8 cellular contexts compared by ENCODE assay signal in genomic region chrX:119990995-119991787, GRCh38. TPM values are rescaled to one million over a fixed set of nuclear protein-coding genes. Genes with fewer than 3 reads are reported as not detected.
DNase-seq lines count a peak whose midpoint lies in the region; ATAC-seq and TF ChIP-seq lines count a peak whose summit lies in the region.

No MANE protein-coding gene starts in this region.

- H2AFZ ChIP-seq in neural progenitor cell (replicated peaks), result peak overlapping the region; percentile 20

- no peaks in the 10 kb centered on the region for H3K36me3 Mint-ChIP-seq in neural progenitor cell

- H3K27me3 ChIP-seq in neural progenitor cell (peaks cover 100% of the 10 kb centered on the region), brain microvascular endothelial cell (replicated peaks) (peaks cover 6% of the 10 kb centered on the region)

- peak overlapping the region; percentile 82 for H3K4me2 ChIP-seq in neural progenitor cell

- H3K4me3 ChIP-seq in coronary artery (peak overlapping the region; percentile 57), neural progenitor cell (peak overlapping the region; percentile 44), brain microvascular endothelial cell (ENCODE audit: low read depth, low read length) (no peak overlapping the region)

- peaks cover 8% of the 10 kb centered on the region for H4K20me1 ChIP-seq in neural progenitor cell (ENCODE audit: low read depth)

- no peaks in the 10 kb centered on the region for H3K9me3 ChIP-seq in neural progenitor cell (ENCODE audit: low read depth)

- no peaks in the 10 kb centered on the region for H3K4me1 Mint-ChIP-seq in neural progenitor cell

- DNase-seq in GM03348 (ENCODE audit: low spot score) (peak; percentile 9), coronary artery (ENCODE audit: low spot score) (no peak), neural progenitor cell (ENCODE audit: low spot score) (peak; percentile 45), brain microvascular endothelial cell (no peak)
- no peak for DNase-seq in stimulated activated CD4-positive, alpha-beta T cell treated with anti-CD3 and anti-CD28 coated beads, Interleukin-2, amount 100 ng/mL, for 48 hours

- peaks cover 23% of the 10 kb centered on the region for H3K9me3 Mint-ChIP-seq in neural progenitor cell

- no peak for TF ChIP-seq CTCF in coronary artery (IDR thresholded peaks at IDR 0.05)
- no peak for TF ChIP-seq CTCF in neural progenitor cell (IDR thresholded peaks at IDR 0.05)
- no peak for TF ChIP-seq CTCF in brain microvascular endothelial cell (IDR thresholded peaks at IDR 0.05; ENCODE audit: low read depth, low read length, missing control alignments)

- H3K27ac ChIP-seq in coronary artery (no peak overlapping the region), neural progenitor cell (no peak overlapping the region), brain microvascular endothelial cell (no peak overlapping the region)

- in situ Hi-C loops in brain microvascular endothelial cell (cut with HindIII; ENCODE audit: low pct_ligation_motif_present, low sequenced_read_pairs), result no loop called here

- H3K36me3 ChIP-seq in neural progenitor cell (no peaks in the 10 kb centered on the region), brain microvascular endothelial cell (replicated peaks) (no peaks in the 10 kb centered on the region)

- H3K9ac ChIP-seq in neural progenitor cell, result no peak overlapping the region

- H3K4me1 ChIP-seq in neural progenitor cell, result no peaks in the 10 kb centered on the region

- no peaks in the 10 kb centered on the region for H3K79me2 ChIP-seq in neural progenitor cell (ENCODE audit: low read depth)

- peaks cover 70% of the 10 kb centered on the region for H3K27me3 Mint-ChIP-seq in neural progenitor cell (ENCODE audit: insufficient read depth, low read depth)

- ATAC-seq in HG02885 (IDR thresholded peaks at IDR 0.05; ENCODE audit: poor library complexity, unreplicated experiment) (peak; percentile 56), GM21423 (IDR thresholded peaks at IDR 0.05; ENCODE audit: unreplicated experiment) (no peak), GM19452 (IDR thresholded peaks at IDR 0.05; ENCODE audit: unreplicated experiment) (no peak)

- H3F3A ChIP-seq in neural progenitor cell (ENCODE audit: low read depth), result no peaks in the 10 kb centered on the region

- H3K27ac Mint-ChIP-seq in neural progenitor cell, result no peak overlapping the region

- H3K4me3 Mint-ChIP-seq in neural progenitor cell, result peak overlapping the region; percentile 78

RNA-seq across cellular contexts. Expression of gene NKAP, which starts 47.6 kb away (rescaled TPM):
- 6.5 and 11.2 TPM in 2 replicates for total RNA-seq in neural progenitor cell (ENCODE audit: low replicate concordance)

Comparison
In these comparisons a context has a peak if more than half of its experiments do, and no peak if none do; other contexts are left out.
1. DNase-seq: peak in GM03348 (single experiment) and neural progenitor cell (single experiment); none in coronary artery (single experiment), brain microvascular endothelial cell (single experiment) and stimulated activated CD4-positive, alpha-beta T cell treated with anti-CD3 and anti-CD28 coated beads, Interleukin-2, amount 100 ng/mL, for 48 hours (0 of 2).